9 cellular contexts compared by ENCODE assay signal in genomic region chr5:17216974-17217325, GRCh38. TPM values are rescaled to one million over a fixed set of nuclear protein-coding genes. Genes with fewer than 3 reads are reported as not detected.
DNase-seq lines count a peak whose midpoint lies in the region; ATAC-seq and TF ChIP-seq lines count a peak whose summit lies in the region.
"Had no signal": no experiment of that assay in that cellular context is flagged by ENCODE, and none has a peak within 500 bp of the region (broad histone marks: within the 10 kb centered on the region; RNA-seq: fewer than 3 reads in every experiment).

No MANE protein-coding gene starts in this region.

- no peak for TF ChIP-seq CTCF in GM12865 (IDR thresholded peaks at IDR 0.05; ENCODE audit: insufficient read depth, low read depth, low read length, missing control alignments)
- TF ChIP-seq CTCF in dorsolateral prefrontal cortex (IDR thresholded peaks at IDR 0.05 in 54 of 56, conservative IDR thresholded peaks at IDR 0.05 in 2 of 56; ENCODE audit: low read depth in 1 of 56, partially characterized antibody in 56 of 56), result no peak

- H3K27ac ChIP-seq in dorsolateral prefrontal cortex, result peak overlapping the region in 56 of 59 donors; percentile 32 to 95 (median 84)
- H3K27ac ChIP-seq in muscle layer of duodenum (ENCODE audit: low read length), result no peak overlapping the region

- H3K4me3 ChIP-seq in GM12865 (ENCODE audit: low read depth, low read length) (peak overlapping the region; percentile 68), dorsolateral prefrontal cortex (peak overlapping the region; percentile 36 to 81 (median 67)), muscle layer of duodenum (ENCODE audit: low read depth in 1 of 2, low read length in 2 of 2) (peak overlapping the region; percentile 43 to 69)

- peaks cover 0 to 18% of the 10 kb centered on the region in 2 donors for H3K4me1 ChIP-seq in muscle layer of duodenum (ENCODE audit: control insufficient read depth in 1 of 2, insufficient read depth in 2 of 2, low read length in 2 of 2)

- H3K27me3 ChIP-seq in dorsolateral prefrontal cortex (peaks cover 0 to 30% (median 0%) of the 10 kb centered on the region in 45 donors), muscle layer of duodenum (ENCODE audit: low read depth, low read length) (peaks cover 11% of the 10 kb centered on the region)

- H3K36me3 ChIP-seq in muscle layer of duodenum (ENCODE audit: control insufficient read depth in 1 of 2, insufficient read depth in 2 of 2, low read length in 2 of 2), result no peaks in the 10 kb centered on the region

- DNase-seq in GM12865 (ENCODE audit: low read depth), result no peak
- DNase-seq in NCI-H226, result peak; percentile 73
- peak in 5 of 10 donors; percentile 18 to 61 (median 44) for DNase-seq in dorsolateral prefrontal cortex
- no peak for DNase-seq in NCI-H2196 treated with DMSO at 0.1 percent for 48 hours (lab: John Stamatoyannopoulos, UW; ENCODE audit: unreplicated experiment)
- DNase-seq in COLO668 (lab: John Stamatoyannopoulos, UW; ENCODE audit: unreplicated experiment), result no peak
- no peak for DNase-seq in iPS-NIHi7 (ENCODE audit: extremely low spot score)

- no peaks in the 10 kb centered on the region for H3K9me3 ChIP-seq in muscle layer of duodenum (ENCODE audit: control insufficient read depth in 1 of 2, low read length in 2 of 2)

- no peak for ATAC-seq in HG02970 (IDR thresholded peaks at IDR 0.05; ENCODE audit: low FRiP score, unreplicated experiment)

- intact Hi-C loops in dorsolateral prefrontal cortex (cut with DNase I), result loop anchor here (5.0 kb wide), 5 partner anchors 185 to 1095 kb away; no protein-coding TSS in a partner anchor

RNA-seq across cellular contexts. Expression of gene BASP1, which starts 0.5 kb away (rescaled TPM):
- 100 to 1,000 TPM; 118 to 514 (median 366) TPM for total RNA-seq in dorsolateral prefrontal cortex
- total RNA-seq: T-helper 2 cell treated with Interferon-gamma antibody and Interleukin-4, amounts not matched to agents 100 ng/mL and 5 ng/mL, for 36 hours had no signal
